ENCODE assay signal across 8 cellular contexts in genomic region chr1:15885701-15886612, GRCh38. TPM values are rescaled to one million over a fixed set of nuclear protein-coding genes. Genes with fewer than 3 reads are reported as not detected.
DNase-seq lines count a peak whose midpoint lies in the region; ATAC-seq and TF ChIP-seq lines count a peak whose summit lies in the region.

No MANE protein-coding gene starts in this region.

- peak overlapping the region; percentile 98 for H3K27ac Mint-ChIP-seq in chondrocyte (ENCODE audit: unreplicated experiment)
- H3K27ac Mint-ChIP-seq in immature natural killer cell = peak overlapping the region; percentile 30 to 80 (median 52)

- no peaks in the 10 kb centered on the region for H3K9me3 Mint-ChIP-seq in chondrocyte (ENCODE audit: low read depth)
- H3K9me3 Mint-ChIP-seq in immature natural killer cell = no peaks in the 10 kb centered on the region

- H3K27me3 ChIP-seq in SJCRH30 (no peaks in the 10 kb centered on the region), sigmoid colon (no peaks in the 10 kb centered on the region)

- H3K4me3 ChIP-seq in AG10803 (ENCODE audit: low read length) = peak overlapping the region; percentile 60
- peak overlapping the region; percentile 51 for H3K4me3 ChIP-seq in SJCRH30
- H3K4me3 ChIP-seq in sigmoid colon = peak overlapping the region; percentile 21 to 46 (median 40)

- peak; percentile 26 to 28 for TF ChIP-seq POLR2A in sigmoid colon (IDR thresholded peaks at IDR 0.05)

- DNase-seq in AG10803 (ENCODE audit: low read depth) = peak; percentile 93
- DNase-seq in NCI-H1048 (lab: John Stamatoyannopoulos, UW) = peak; percentile 80
- peak; percentile 98 for DNase-seq in SJCRH30
- peak; percentile 98 for DNase-seq in chondrocyte (ENCODE audit: low spot score)
- DNase-seq in immature natural killer cell = peak in 2 of 3 donors; percentile 8 to 14
- DNase-seq in sigmoid colon = peak; percentile 99

- 6 to 7% methylated on average over 14 of the region's 14 CpGs for WGBS in sigmoid colon, 2 donors

- peaks cover 6% of the 10 kb centered on the region for H3K4me1 ChIP-seq in SJCRH30
- H3K4me1 ChIP-seq in sigmoid colon = peaks cover 0 to 45% (median 38%) of the 10 kb centered on the region in 4 donors

- peak in 2 of 4 donors; percentile 43 to 72 for TF ChIP-seq EP300 in sigmoid colon (IDR thresholded peaks at IDR 0.05)

- TF ChIP-seq CTCF in AG10803 (conservative IDR thresholded peaks at IDR 0.05; ENCODE audit: low read length) (peak; percentile 55), chondrocyte (IDR thresholded peaks at IDR 0.05) (peak; percentile 67), sigmoid colon (IDR thresholded peaks at IDR 0.05) (no peak)

- H3K4me3 Mint-ChIP-seq in chondrocyte (ENCODE audit: unreplicated experiment) = peak overlapping the region; percentile 69
- peak overlapping the region; percentile 24 to 67 (median 64) for H3K4me3 Mint-ChIP-seq in immature natural killer cell

- no peaks in the 10 kb centered on the region for H3K27me3 Mint-ChIP-seq in chondrocyte (ENCODE audit: low read depth)
- H3K27me3 Mint-ChIP-seq in immature natural killer cell (ENCODE audit: low read depth in 3 of 3) = peaks cover 0 to 1% (median 0%) of the 10 kb centered on the region in 3 donors

- peak; percentile 38 for ATAC-seq in GM18870 (IDR thresholded peaks at IDR 0.05; ENCODE audit: unreplicated experiment)
- ATAC-seq in HG02938 (IDR thresholded peaks at IDR 0.05; ENCODE audit: unreplicated experiment) = no peak

- H3K27ac ChIP-seq in SJCRH30 (peak overlapping the region; percentile 79), sigmoid colon (peak overlapping the region; percentile 82 to 90 (median 88))

- intact Hi-C loops in sigmoid colon (cut with DNase I) = loop anchor here (2.0 kb wide), 1 partner anchor 37 kb away; no protein-coding TSS in a partner anchor

- peaks cover 10% of the 10 kb centered on the region; the same call in 1 of the 2 replicates for H3K36me3 ChIP-seq in SJCRH30
- no peaks in the 10 kb centered on the region for H3K36me3 ChIP-seq in sigmoid colon

- H3K4me1 Mint-ChIP-seq in chondrocyte (ENCODE audit: low read depth) (peaks cover 65% of the 10 kb centered on the region), immature natural killer cell (peaks cover 57 to 90% of the 10 kb centered on the region in 2 donors)

- H3K9me3 ChIP-seq in SJCRH30 (replicated peaks) (no peaks in the 10 kb centered on the region), sigmoid colon (no peaks in the 10 kb centered on the region)

- H3K36me3 Mint-ChIP-seq in chondrocyte (ENCODE audit: low read depth) (peaks cover 1% of the 10 kb centered on the region), immature natural killer cell (peaks cover 0 to 4% (median 0%) of the 10 kb centered on the region in 3 donors)

RNA-seq across cellular contexts. Expression of gene SPEN, which starts 38.5 kb away (rescaled TPM):
- total RNA-seq in SJCRH30 (2014; rRNA removed; shearing (Covaris generic)) = 47.2 and 55.7 TPM in 2 replicates
- total RNA-seq in chondrocyte (38.4 to 49.7 TPM (median 39.4 TPM) in 3 replicates), sigmoid colon (10 to 100 TPM; 20.4 to 38.5 (median 22.6) TPM)
- polyA plus RNA-seq in immature natural killer cell (10 to 100 TPM in 1 of 3 donors, 1 to 10 TPM in 2; 1.2 to 46.0 (median 6.0) TPM), sigmoid colon (10 to 100 TPM in 1 of 3 donors, 1 to 10 TPM in 2; 7.4 to 28.3 (median 9.0) TPM)

Comparison
In these comparisons a context has a peak if more than half of its experiments do, and no peak if none do; other contexts are left out.
1. DNase-seq: peak in every context shown above with its lines; median percentile 99 in sigmoid colon; 98 in SJCRH30; 98 in chondrocyte; 93 in AG10803; 80 in NCI-H1048; 11 in immature natural killer cell.
2. CTCF ChIP-seq: peak in AG10803 (single experiment) and chondrocyte (single experiment); none in sigmoid colon (0 of 4).
3. Peak in every context shown above with its lines, with median percentiles within 50 percentile points of each other: H3K4me3 ChIP-seq.